In genomic region chr11:116215471-116216113, GRCh38 we compare ENCODE assay signal across 14 cellular contexts.
DNase-seq lines count a peak whose midpoint lies in the region; ATAC-seq, FAIRE-seq and TF ChIP-seq lines count a peak whose summit lies in the region.
"Had no signal": no experiment of that assay in that cellular context is flagged by ENCODE, and none has a peak within 500 bp of the region (broad histone marks: within the 10 kb centered on the region; RNA-seq: fewer than 3 reads in every experiment).

No MANE protein-coding gene starts in this region.

- no peak overlapping the region for H3K4me2 ChIP-seq in GM12878 (ENCODE audit: control insufficient read depth, insufficient read depth)

- intact Hi-C loops in GM12878 (cut with micrococcal nuclease; ENCODE audit: unreplicated experiment), result no loop called here

- no peak overlapping the region for H2AFZ ChIP-seq in GM12878 (ENCODE audit: control insufficient read depth, low read depth, low read length)

- DNase-seq in NCI-H2196 (lab: John Stamatoyannopoulos, UW; ENCODE audit: unreplicated experiment) (peak; percentile 33), NCI-H2196 treated with DMSO at 0.1 percent for 48 hours (lab: John Stamatoyannopoulos, UW; ENCODE audit: unreplicated experiment) (no peak), HT-29 (ENCODE audit: low spot score) (peak; percentile 17), GM12878 (ENCODE audit: low read depth, low spot score) (no peak), nephron progenitor cell (no peak), NCI-H1105 treated with DMSO at 0.1 percent for 48 hours (lab: John Stamatoyannopoulos, UW) (no peak)
- DNase-seq in activated T-cell treated with anti-CD3 and anti-CD28 coated beads, Interleukin-2, amount 50 U/mL, for 72 hours, result no peak
- DNase-seq: activated CD4-positive, alpha-beta T cell treated with anti-CD3 and anti-CD28 coated beads, Interleukin-2, amount 10 ng/mL, durations not matched to agents 24 days and 14 days; activated naive CD8-positive, alpha-beta T cell treated with anti-CD3 and anti-CD28 coated beads, Interleukin-2, amount 10 ng/mL, durations not matched to agents 7 days and 5 days; effector CD4-positive, alpha-beta T cell; NCI-H187 treated with DMSO at 0.1 percent for 48 hours; stimulated activated CD4-positive, alpha-beta T cell treated with anti-CD3 and anti-CD28 coated beads, Interleukin-12 subunit alpha, Interleukin-12 subunit beta, amount 100 ng/mL, for 4 hours had no signal

- 34% methylated on average over 4 of the region's 4 CpGs for WGBS in GM12878 (ENCODE audit: insufficient coverage, insufficient replicate concordance, low lambda C conversion rate, missing lambda C conversion rate)

- no peak overlapping the region for H3K27ac ChIP-seq in GM12878 (ENCODE audit: control insufficient read depth, insufficient read depth)
- H3K27ac ChIP-seq: SK-N-MC had no signal

- ATAC-seq in GM12878, result no peak
- ATAC-seq in activated T-cell treated with anti-CD3 and anti-CD28 coated beads, Interleukin-2, amount 50 U/mL, for 72 hours (replicated peaks in 1 of 2), result no peak
- no peak for ATAC-seq in HG03025 (IDR thresholded peaks at IDR 0.05; ENCODE audit: low FRiP score, unreplicated experiment)

- SMC1A ChIA-PET in GM12878 (lab: Charles Lee; ENCODE audit: uncharacterized antibody, unreplicated experiment), result interaction anchor here (0.6 kb wide), 1 partner anchor 778 kb away, joined by 3 read pairs; no protein-coding TSS in a partner anchor

- TF ChIP-seq CTCF in GM12878 (IDR thresholded peaks at IDR 0.05 in 2 of 3, conservative IDR thresholded peaks at IDR 0.05 in 1 of 3; ENCODE audit: control insufficient read depth in 2 of 3, extremely low read depth in 1 of 3, insufficient read depth in 1 of 3, low read depth in 3 of 3, low read length in 3 of 3) (peak in 2 of 3 experiments; percentile 9 to 34; a peak in 2 of 6 replicates), nephron progenitor cell (IDR thresholded peaks at IDR 0.05) (peak; percentile 35)

- RAD21 ChIA-PET in GM12878 (lab: Charles Lee; ENCODE audit: unreplicated experiment), result no interaction called here

- H3K79me2 ChIP-seq in GM12878 (ENCODE audit: control insufficient read depth, insufficient read depth, low read length), result no peaks in the 10 kb centered on the region

- no peak overlapping the region for H3K27ac Mint-ChIP-seq in nephron progenitor cell
- H3K27ac Mint-ChIP-seq in activated T-cell treated with anti-CD3 and anti-CD28 coated beads, Interleukin-2, amount 50 U/mL, for 72 hours, result no peak overlapping the region
- H3K27ac Mint-ChIP-seq: activated CD4-positive, alpha-beta T cell treated with anti-CD3 and anti-CD28 coated beads, Interleukin-2, amount 10 ng/mL, durations not matched to agents 24 days and 14 days; activated naive CD8-positive, alpha-beta T cell treated with anti-CD3 and anti-CD28 coated beads, Interleukin-2, amount 10 ng/mL, durations not matched to agents 7 days and 5 days had no signal

- CTCF ChIA-PET in GM12878 (lab: Yijun Ruan, JAX), result interaction anchor here (1.4 kb wide), 1 partner anchor 911 kb away, joined by 3 read pairs; no protein-coding TSS in a partner anchor

- H3K4me1 Mint-ChIP-seq in nephron progenitor cell, result peaks cover 21% of the 10 kb centered on the region
- H3K4me1 Mint-ChIP-seq in activated T-cell treated with anti-CD3 and anti-CD28 coated beads, Interleukin-2, amount 50 U/mL, for 72 hours (ENCODE audit: low read depth), result no peaks in the 10 kb centered on the region
- H3K4me1 Mint-ChIP-seq: activated CD4-positive, alpha-beta T cell treated with anti-CD3 and anti-CD28 coated beads, Interleukin-2, amount 10 ng/mL, durations not matched to agents 24 days and 14 days; activated naive CD8-positive, alpha-beta T cell treated with anti-CD3 and anti-CD28 coated beads, Interleukin-2, amount 10 ng/mL, durations not matched to agents 7 days and 5 days had no signal

- H3K9me3 ChIP-seq in GM12878 (replicated peaks; ENCODE audit: control insufficient read depth, insufficient read depth, low read length), result no peaks in the 10 kb centered on the region; the same call in 2 of the 3 replicates

- no peaks in the 10 kb centered on the region for H3K4me1 ChIP-seq in GM12878 (ENCODE audit: control insufficient read depth, insufficient read depth, low read length)

- TF ChIP-seq POLR2A in GM12878 (IDR thresholded peaks at IDR 0.05; ENCODE audit: low read depth, low read length), result no peak

- H3K4me3 ChIP-seq in GM12878, result no peak overlapping the region
- H3K4me3 ChIP-seq: SK-N-MC had no signal

- FAIRE-seq in GM12878 (lab: Jason Lieb, UNC), result no peak

- in situ Hi-C loops in GM12878 (cut with MboI), result no loop called here

- TF ChIP-seq RAD21 in GM12878 (IDR thresholded peaks at IDR 0.05; ENCODE audit: insufficient read depth, low read depth, low read length), result 0 out of 2 replicates have a peak, but pooled peaks have one; percentile 12

- no peak overlapping the region for H3K9ac ChIP-seq in GM12878 (ENCODE audit: control insufficient read depth, insufficient read depth, low read length)

- POLR2A ChIA-PET in GM12878 (lab: Charles Lee), result no interaction called here

- H3K9me3 Mint-ChIP-seq in nephron progenitor cell, result peaks cover 25% of the 10 kb centered on the region
- no peaks in the 10 kb centered on the region for H3K9me3 Mint-ChIP-seq in activated T-cell treated with anti-CD3 and anti-CD28 coated beads, Interleukin-2, amount 50 U/mL, for 72 hours
- H3K9me3 Mint-ChIP-seq: activated CD4-positive, alpha-beta T cell treated with anti-CD3 and anti-CD28 coated beads, Interleukin-2, amount 10 ng/mL, durations not matched to agents 24 days and 14 days; activated naive CD8-positive, alpha-beta T cell treated with anti-CD3 and anti-CD28 coated beads, Interleukin-2, amount 10 ng/mL, durations not matched to agents 7 days and 5 days had no signal

- BruUV-seq in GM12878 (replicated peaks; lab: Mats Ljungman, UMichigan), result no TSS peak

- peaks cover 5% of the 10 kb centered on the region for H3K27me3 Mint-ChIP-seq in nephron progenitor cell (ENCODE audit: low read depth, poor library complexity)
- H3K27me3 Mint-ChIP-seq in activated T-cell treated with anti-CD3 and anti-CD28 coated beads, Interleukin-2, amount 50 U/mL, for 72 hours (ENCODE audit: low read depth), result no peaks in the 10 kb centered on the region
- H3K27me3 Mint-ChIP-seq: activated CD4-positive, alpha-beta T cell treated with anti-CD3 and anti-CD28 coated beads, Interleukin-2, amount 10 ng/mL, durations not matched to agents 24 days and 14 days; activated naive CD8-positive, alpha-beta T cell treated with anti-CD3 and anti-CD28 coated beads, Interleukin-2, amount 10 ng/mL, durations not matched to agents 7 days and 5 days had no signal

- peaks cover 12% of the 10 kb centered on the region for H3K36me3 Mint-ChIP-seq in nephron progenitor cell (ENCODE audit: low read depth)
- no peaks in the 10 kb centered on the region for H3K36me3 Mint-ChIP-seq in activated T-cell treated with anti-CD3 and anti-CD28 coated beads, Interleukin-2, amount 50 U/mL, for 72 hours (ENCODE audit: insufficient read depth in 2 of 2)
- H3K36me3 Mint-ChIP-seq: activated naive CD8-positive, alpha-beta T cell treated with anti-CD3 and anti-CD28 coated beads, Interleukin-2, amount 10 ng/mL, durations not matched to agents 7 days and 5 days had no signal

- H3K4me3 Mint-ChIP-seq in nephron progenitor cell, result no peak overlapping the region
- no peak overlapping the region for H3K4me3 Mint-ChIP-seq in activated T-cell treated with anti-CD3 and anti-CD28 coated beads, Interleukin-2, amount 50 U/mL, for 72 hours
- H3K4me3 Mint-ChIP-seq: activated CD4-positive, alpha-beta T cell treated with anti-CD3 and anti-CD28 coated beads, Interleukin-2, amount 10 ng/mL, durations not matched to agents 24 days and 14 days; activated naive CD8-positive, alpha-beta T cell treated with anti-CD3 and anti-CD28 coated beads, Interleukin-2, amount 10 ng/mL, durations not matched to agents 7 days and 5 days had no signal

- no peaks in the 10 kb centered on the region for H3K36me3 ChIP-seq in GM12878 (ENCODE audit: control insufficient read depth in 2 of 2, insufficient read depth in 2 of 2, low read length in 1 of 2)

- no peak for TF ChIP-seq EP300 in GM12878 (IDR thresholded peaks at IDR 0.05; ENCODE audit: borderline replicate concordance in 1 of 2, control insufficient read depth in 1 of 2, low read depth in 2 of 2, low read length in 2 of 2)

- H4K20me1 ChIP-seq in GM12878 (ENCODE audit: control insufficient read depth, insufficient read depth), result no peaks in the 10 kb centered on the region

- H3K27me3 ChIP-seq in GM12878 (replicated peaks in 1 of 2; ENCODE audit: control insufficient read depth in 2 of 2, insufficient read depth in 2 of 2, low read length in 1 of 2), result peaks cover 0 to 2% of the 10 kb centered on the region in 2 experiments; a peak in 1 of 4 replicates

TF ChIP-seq in GM12878, 131 proteins besides CTCF, POLR2A, EP300 and RAD21 (continues in another document):
- TF ChIP-seq, protein P1, sequence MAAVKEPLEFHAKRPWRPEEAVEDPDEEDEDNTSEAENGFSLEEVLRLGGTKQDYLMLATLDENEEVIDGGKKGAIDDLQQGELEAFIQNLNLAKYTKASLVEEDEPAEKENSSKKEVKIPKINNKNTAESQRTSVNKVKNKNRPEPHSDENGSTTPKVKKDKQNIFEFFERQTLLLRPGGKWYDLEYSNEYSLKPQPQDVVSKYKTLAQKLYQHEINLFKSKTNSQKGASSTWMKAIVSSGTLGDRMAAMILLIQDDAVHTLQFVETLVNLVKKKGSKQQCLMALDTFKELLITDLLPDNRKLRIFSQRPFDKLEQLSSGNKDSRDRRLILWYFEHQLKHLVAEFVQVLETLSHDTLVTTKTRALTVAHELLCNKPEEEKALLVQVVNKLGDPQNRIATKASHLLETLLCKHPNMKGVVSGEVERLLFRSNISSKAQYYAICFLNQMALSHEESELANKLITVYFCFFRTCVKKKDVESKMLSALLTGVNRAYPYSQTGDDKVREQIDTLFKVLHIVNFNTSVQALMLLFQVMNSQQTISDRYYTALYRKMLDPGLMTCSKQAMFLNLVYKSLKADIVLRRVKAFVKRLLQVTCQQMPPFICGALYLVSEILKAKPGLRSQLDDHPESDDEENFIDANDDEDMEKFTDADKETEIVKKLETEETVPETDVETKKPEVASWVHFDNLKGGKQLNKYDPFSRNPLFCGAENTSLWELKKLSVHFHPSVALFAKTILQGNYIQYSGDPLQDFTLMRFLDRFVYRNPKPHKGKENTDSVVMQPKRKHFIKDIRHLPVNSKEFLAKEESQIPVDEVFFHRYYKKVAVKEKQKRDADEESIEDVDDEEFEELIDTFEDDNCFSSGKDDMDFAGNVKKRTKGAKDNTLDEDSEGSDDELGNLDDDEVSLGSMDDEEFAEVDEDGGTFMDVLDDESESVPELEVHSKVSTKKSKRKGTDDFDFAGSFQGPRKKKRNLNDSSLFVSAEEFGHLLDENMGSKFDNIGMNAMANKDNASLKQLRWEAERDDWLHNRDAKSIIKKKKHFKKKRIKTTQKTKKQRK (IDR thresholded peaks at IDR 0.05; ENCODE audit: low read depth, low read length), result no peak

Comparison
In these comparisons a context has a peak if more than half of its experiments do, and no peak if none do; other contexts are left out.
1. DNase-seq: peak in NCI-H2196 (single experiment) and HT-29 (single experiment); none in NCI-H2196 treated with DMSO at 0.1 percent for 48 hours (single experiment), GM12878 (single experiment), nephron progenitor cell (single experiment), NCI-H1105 treated with DMSO at 0.1 percent for 48 hours (single experiment) and activated T-cell treated with anti-CD3 and anti-CD28 coated beads, Interleukin-2, amount 50 U/mL, for 72 hours (0 of 2).